Comparison of ENCODE assay signal across 10 cellular contexts in the genomic region with DNA sequence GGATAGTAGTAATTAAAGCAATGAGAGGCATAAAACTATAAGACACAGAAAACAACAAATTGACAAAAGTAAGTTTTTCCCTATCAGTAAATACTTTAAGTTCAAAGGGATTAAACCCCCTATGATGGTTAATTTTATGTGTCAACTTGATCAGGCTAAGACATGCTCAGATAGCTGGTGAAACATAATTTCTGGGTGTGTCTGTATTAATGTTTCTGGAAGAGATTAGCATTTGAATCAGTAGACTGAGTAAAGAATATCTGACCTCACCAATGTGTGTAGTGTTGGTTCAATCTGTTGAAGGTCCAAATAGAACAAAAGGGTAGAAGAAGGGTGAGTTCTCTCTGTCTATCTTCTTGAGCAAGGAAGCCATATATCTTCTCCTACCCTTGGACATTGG.
"Had no signal": no experiment of that assay in that cellular context is flagged by ENCODE, and none has a peak within 500 bp of the region (broad histone marks: within the 10 kb centered on the region; RNA-seq: fewer than 3 reads in every experiment).

No MANE protein-coding gene starts in this region.

- H3K4me2 ChIP-seq: KMS-11 had no signal

- H3K4me1 ChIP-seq: HAP-1 had no signal

- FAIRE-seq: HTR-8/SVneo had no signal

- H3K9ac ChIP-seq: GM23248, KMS-11 had no signal

- ATAC-seq: HCT116 had no signal

- H3K9me3 ChIP-seq: HAP-1 had no signal

- DNase-seq: GM23248, GOT3, H7, HFFc6, IMR-90, KBM-7 had no signal

- H3K4me3 ChIP-seq: GM23248, HAP-1 had no signal

- H2AFZ ChIP-seq: GM23248 had no signal

- H3K36me3 ChIP-seq: HAP-1 had no signal

- H3K27ac ChIP-seq: GM23248, KMS-11 had no signal
